Comparison of ENCODE assay signal across 15 cellular contexts in the genomic region with DNA sequence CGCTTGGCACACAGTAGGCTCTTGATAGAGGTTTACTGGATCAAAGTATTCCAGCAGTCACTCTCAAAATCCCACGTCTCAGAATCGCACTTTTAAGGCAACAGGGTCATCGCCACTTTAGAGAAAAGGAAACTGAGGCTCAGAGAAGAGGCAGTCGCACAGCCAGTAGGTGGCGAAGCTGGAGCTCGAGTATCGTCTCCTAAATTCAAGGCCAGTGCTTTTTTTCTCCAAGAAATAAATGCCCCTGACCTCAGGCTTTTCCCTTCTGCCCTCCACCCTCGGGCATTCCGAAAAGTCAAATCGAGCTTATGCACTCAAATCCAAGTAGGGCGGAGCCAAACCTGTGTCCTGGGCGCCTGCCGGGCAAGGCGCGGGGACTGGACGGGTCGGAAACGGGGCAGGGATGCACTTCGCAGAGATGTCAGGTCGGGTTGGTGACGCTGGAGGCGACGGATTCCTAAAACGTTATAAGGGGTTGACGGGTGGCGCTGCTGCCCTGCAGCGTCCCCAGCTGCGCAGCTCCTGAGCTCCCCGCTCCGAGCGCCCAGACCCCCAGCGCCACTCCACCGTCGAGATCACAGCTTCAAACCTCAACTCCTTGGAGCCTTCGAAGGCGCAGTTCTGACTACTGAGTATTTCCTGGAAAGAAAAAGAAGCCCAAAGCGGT. TPM values are rescaled to one million over a fixed set of nuclear protein-coding genes. Genes with fewer than 3 reads are reported as not detected.
DNase-seq lines count a peak whose midpoint lies in the region; ATAC-seq and TF ChIP-seq lines count a peak whose summit lies in the region.
"Had no signal": no experiment of that assay in that cellular context is flagged by ENCODE, and none has a peak within 500 bp of the region (broad histone marks: within the 10 kb centered on the region; RNA-seq: fewer than 3 reads in every experiment).

No MANE protein-coding gene starts in this region.

- no peak overlapping the region for H3K4me3 ChIP-seq in PC-3 (ENCODE audit: low read length)
- no peak overlapping the region for H3K4me3 ChIP-seq in fibroblast of villous mesenchyme (ENCODE audit: low read depth, low read length)
- H3K4me3 ChIP-seq: body of pancreas, vagina had no signal

- H3K36me3 Mint-ChIP-seq in activated naive CD4-positive, alpha-beta T cell treated with anti-CD3 and anti-CD28 coated beads, Interleukin-2, amount 10 ng/mL, durations not matched to agents 7 days and 5 days: peaks cover 11% of the 10 kb centered on the region
- no peaks in the 10 kb centered on the region for H3K36me3 Mint-ChIP-seq in mesothelial cell of epicardium

- no peak overlapping the region for H3K4me3 Mint-ChIP-seq in activated naive CD4-positive, alpha-beta T cell treated with anti-CD3 and anti-CD28 coated beads, Interleukin-2, amount 10 ng/mL, durations not matched to agents 7 days and 5 days
- no peak overlapping the region for H3K4me3 Mint-ChIP-seq in mesothelial cell of epicardium

- no peak overlapping the region for H2AFZ ChIP-seq in PC-3 (ENCODE audit: low read length)

- H3K9ac ChIP-seq in PC-3 (ENCODE audit: low read length): no peak overlapping the region

- POLR2A ChIA-PET in PC-3 (lab: Charles Lee; ENCODE audit: unreplicated experiment): no interaction called here

- DNase-seq in activated naive CD4-positive, alpha-beta T cell treated with anti-CD3 and anti-CD28 coated beads, Interleukin-2, amount 10 ng/mL, durations not matched to agents 7 days and 5 days: no peak
- no peak for DNase-seq in activated naive CD4-positive, alpha-beta T cell treated with Interleukin-2 at 50 U/mL for 16 hours
- DNase-seq in PC-3 (no peak), fibroblast of villous mesenchyme (ENCODE audit: low read depth) (no peak), mesothelial cell of epicardium (ENCODE audit: low spot score in 2 of 2, unreplicated experiment in 2 of 2) (no peak), NCI-H1930 (lab: John Stamatoyannopoulos, UW) (no peak), NCI-H2196 treated with DMSO at 0.1 percent for 48 hours (lab: John Stamatoyannopoulos, UW; ENCODE audit: unreplicated experiment) (no peak)
- peak; percentile 23 for DNase-seq in stimulated activated CD8-positive, alpha-beta memory T cell treated with anti-CD3 and anti-CD28 coated beads, Interleukin-4, amount 100 ng/mL, for 48 hours
- DNase-seq: body of pancreas, gastrocnemius medialis, IMR-90, SHP77 had no signal

- H3K4me1 ChIP-seq in PC-3 (ENCODE audit: insufficient read depth, low read length): no peaks in the 10 kb centered on the region

- no peaks in the 10 kb centered on the region for H3K79me2 ChIP-seq in PC-3 (ENCODE audit: low read length)

- peaks cover 94% of the 10 kb centered on the region for H3K27me3 ChIP-seq in PC-3 (ENCODE audit: low read length)

- peak overlapping the region; percentile 19 for H3K27ac Mint-ChIP-seq in activated naive CD4-positive, alpha-beta T cell treated with anti-CD3 and anti-CD28 coated beads, Interleukin-2, amount 10 ng/mL, durations not matched to agents 7 days and 5 days
- H3K27ac Mint-ChIP-seq in mesothelial cell of epicardium: no peak overlapping the region

- H3K4me1 Mint-ChIP-seq in activated naive CD4-positive, alpha-beta T cell treated with anti-CD3 and anti-CD28 coated beads, Interleukin-2, amount 10 ng/mL, durations not matched to agents 7 days and 5 days: peaks cover 13% of the 10 kb centered on the region
- peaks cover 33% of the 10 kb centered on the region for H3K4me1 Mint-ChIP-seq in mesothelial cell of epicardium

- H3K9me2 ChIP-seq in PC-3 (replicated peaks; ENCODE audit: low read length): no peaks in the 10 kb centered on the region

- CTCF ChIA-PET in activated naive CD4-positive, alpha-beta T cell treated with anti-CD3 and anti-CD28 coated beads, Interleukin-2, amount 10 ng/mL, durations not matched to agents 7 days and 5 days (lab: Charles Lee): no interaction called here
- CTCF ChIA-PET in PC-3 (lab: Charles Lee): no interaction called here

- H3K27me3 Mint-ChIP-seq in activated naive CD4-positive, alpha-beta T cell treated with anti-CD3 and anti-CD28 coated beads, Interleukin-2, amount 10 ng/mL, durations not matched to agents 7 days and 5 days: peaks cover 89% of the 10 kb centered on the region
- H3K27me3 Mint-ChIP-seq in mesothelial cell of epicardium (ENCODE audit: low read depth): peaks cover 100% of the 10 kb centered on the region

- ATAC-seq in PC-3: no peak
- ATAC-seq: body of pancreas, gastrocnemius medialis, sciatic nerve had no signal

- no peaks in the 10 kb centered on the region for H3K9me3 Mint-ChIP-seq in activated naive CD4-positive, alpha-beta T cell treated with anti-CD3 and anti-CD28 coated beads, Interleukin-2, amount 10 ng/mL, durations not matched to agents 7 days and 5 days
- H3K9me3 Mint-ChIP-seq in mesothelial cell of epicardium: no peaks in the 10 kb centered on the region

- no peaks in the 10 kb centered on the region for H3K9me3 ChIP-seq in PC-3 (ENCODE audit: low read length)
- H3K9me3 ChIP-seq: body of pancreas, gastrocnemius medialis, vagina had no signal

- intact Hi-C loops in PC-3 (cut with micrococcal nuclease): loop anchor here (10.0 kb wide), 1 partner anchor 140 kb away; no protein-coding TSS in a partner anchor

- TF ChIP-seq CTCF in PC-3 (conservative IDR thresholded peaks at IDR 0.05; ENCODE audit: low read depth, low read length) (peak; percentile 38), fibroblast of villous mesenchyme (IDR thresholded peaks at IDR 0.05; ENCODE audit: insufficient read depth, low read depth, low read length) (peak; percentile 21), mesothelial cell of epicardium (IDR thresholded peaks at IDR 0.05; ENCODE audit: unreplicated experiment) (no peak)

- no peaks in the 10 kb centered on the region for H4K20me1 ChIP-seq in PC-3 (ENCODE audit: low read length)

- no peak overlapping the region for H3K27ac ChIP-seq in PC-3 (ENCODE audit: low read length)
- H3K27ac ChIP-seq: body of pancreas, gastrocnemius medialis, vagina had no signal

- no peak overlapping the region for H3K4me2 ChIP-seq in PC-3 (ENCODE audit: low read length)

- no TSS peak for BruUV-seq in PC-3 (replicated peaks; lab: Mats Ljungman, UMichigan)

- no peaks in the 10 kb centered on the region for H3F3A ChIP-seq in PC-3 (ENCODE audit: low read length, unreplicated experiment)

- H3K36me3 ChIP-seq in PC-3 (ENCODE audit: low read depth, low read length): no peaks in the 10 kb centered on the region
- H3K36me3 ChIP-seq: gastrocnemius medialis, vagina had no signal

RNA-seq across cellular contexts. Expression of a gene that starts 4.7 kb away (rescaled TPM):
- total RNA-seq in PC-3 (2014; rRNA removed) (not detected in 2 replicates), fibroblast of villous mesenchyme (not detected in 2 replicates), mesothelial cell of epicardium (not detected in 3 replicates)
- total RNA-seq: body of pancreas, gastrocnemius medialis, IMR-90, lung microvascular endothelial cell, sciatic nerve, vagina had no signal
